ENCODE assay signal across 16 cellular contexts in the genomic region with DNA sequence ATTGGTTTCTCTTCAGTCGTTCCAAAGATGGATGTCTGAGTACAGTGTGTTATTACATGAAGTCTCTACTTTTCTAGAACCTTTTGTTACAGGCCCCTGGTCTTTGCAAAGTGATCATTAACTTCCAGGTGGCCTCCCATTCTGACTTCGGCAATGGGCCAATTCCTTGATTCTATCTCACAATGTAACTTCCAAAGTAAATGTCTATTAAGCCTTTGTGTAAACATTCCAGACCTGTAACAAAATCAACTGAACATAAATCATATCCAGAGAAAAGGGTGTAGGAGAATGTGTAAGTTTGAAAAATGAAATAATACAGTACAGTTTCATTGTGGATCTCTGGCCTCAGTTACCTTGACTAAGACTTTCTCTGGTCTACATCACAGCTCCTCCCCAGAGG.
DNase-seq lines count a peak whose midpoint lies in the region; ATAC-seq and TF ChIP-seq lines count a peak whose summit lies in the region.
"Had no signal": no experiment of that assay in that cellular context is flagged by ENCODE, and none has a peak within 500 bp of the region (broad histone marks: within the 10 kb centered on the region; RNA-seq: fewer than 3 reads in every experiment).

No MANE protein-coding gene starts in this region.

- H3K9me3 Mint-ChIP-seq in activated naive CD8-positive, alpha-beta T cell treated with anti-CD3 and anti-CD28 coated beads for 36 hours = no peaks in the 10 kb centered on the region
- no peaks in the 10 kb centered on the region for H3K9me3 Mint-ChIP-seq in activated naive CD8-positive, alpha-beta T cell treated with anti-CD3 and anti-CD28 coated beads, Interleukin-2, amount 50 U/mL, for 24 hours
- H3K9me3 Mint-ChIP-seq: activated CD4-positive, alpha-beta memory T cell treated with anti-CD3 and anti-CD28 coated beads for 36 hours; dendritic cell treated with granulocyte-macrophage colony-stimulating factor and Interleukin-4, amounts not matched to agents 40 ng/mL and 50 ng/mL, for 4 days had no signal

- no peak for DNase-seq in activated naive CD8-positive, alpha-beta T cell treated with anti-CD3 and anti-CD28 coated beads for 36 hours
- DNase-seq in activated naive CD8-positive, alpha-beta T cell treated with anti-CD3 and anti-CD28 coated beads, Interleukin-2, amount 50 U/mL, for 24 hours = no peak
- DNase-seq in RWPE2 (ENCODE audit: low spot score) = no peak
- peak; percentile 37 for DNase-seq in fibroblast of the aortic adventitia (ENCODE audit: low read depth)
- peak; percentile 69 for DNase-seq in transverse colon
- DNase-seq in occipital lobe (lab: John Stamatoyannopoulos, UW) = no peak
- DNase-seq in NCI-H82 treated with DMSO at 0.1 percent for 48 hours (lab: John Stamatoyannopoulos, UW; ENCODE audit: unreplicated experiment) = no peak
- DNase-seq in KG1 (lab: John Stamatoyannopoulos, UW) = no peak
- DNase-seq: activated CD4-positive, alpha-beta memory T cell treated with anti-CD3 and anti-CD28 coated beads for 36 hours; H7; NK-92 treated with Interleukin-12 subunit alpha and Interleukin-12 subunit beta, amount 100 ng/mL, for 24 hours; nucleus accumbens; SJCRH30; stimulated activated naive CD8-positive, alpha-beta T cell treated with anti-CD3 and anti-CD28 coated beads, Interleukin-15, Interleukin-2, amounts not matched to agents 100 U/mL and 50 U/mL, for 24 hours had no signal

- intact Hi-C loops in transverse colon (cut with DNase I; ENCODE audit: low total_unique reads) = no loop called here

- WGBS in transverse colon (ENCODE audit: low coverage in 1 of 2), 2 donors = 28 to 46% methylated on average over 2 of the region's 2 CpGs

- no peaks in the 10 kb centered on the region for H3K4me1 Mint-ChIP-seq in activated naive CD8-positive, alpha-beta T cell treated with anti-CD3 and anti-CD28 coated beads for 36 hours
- H3K4me1 Mint-ChIP-seq in activated naive CD8-positive, alpha-beta T cell treated with anti-CD3 and anti-CD28 coated beads, Interleukin-2, amount 50 U/mL, for 24 hours = no peaks in the 10 kb centered on the region

- no peaks in the 10 kb centered on the region for H3K9me3 ChIP-seq in RWPE2 (ENCODE audit: severe bottlenecking)
- H3K9me3 ChIP-seq in transverse colon = no peaks in the 10 kb centered on the region
- H3K9me3 ChIP-seq: SJCRH30, vagina had no signal

- H3K4me3 ChIP-seq in RWPE2 (ENCODE audit: severe bottlenecking) (no peak overlapping the region), fibroblast of the aortic adventitia (ENCODE audit: low read depth, low read length) (no peak overlapping the region), transverse colon (no peak overlapping the region)
- H3K4me3 ChIP-seq: SJCRH30, vagina had no signal

- TF ChIP-seq POLR2A in transverse colon (IDR thresholded peaks at IDR 0.05) = no peak

- H3K4me1 ChIP-seq in RWPE2 (ENCODE audit: insufficient read depth, poor library complexity, severe bottlenecking) (peaks cover 59% of the 10 kb centered on the region), transverse colon (peaks cover 4 to 67% (median 50%) of the 10 kb centered on the region in 4 donors)
- H3K4me1 ChIP-seq: SJCRH30 had no signal

- H3K4me3 Mint-ChIP-seq in activated naive CD8-positive, alpha-beta T cell treated with anti-CD3 and anti-CD28 coated beads for 36 hours = no peak overlapping the region
- H3K4me3 Mint-ChIP-seq in activated naive CD8-positive, alpha-beta T cell treated with anti-CD3 and anti-CD28 coated beads, Interleukin-2, amount 50 U/mL, for 24 hours = no peak overlapping the region
- H3K4me3 Mint-ChIP-seq: activated CD4-positive, alpha-beta memory T cell treated with anti-CD3 and anti-CD28 coated beads for 36 hours; dendritic cell treated with granulocyte-macrophage colony-stimulating factor and Interleukin-4, amounts not matched to agents 40 ng/mL and 50 ng/mL, for 4 days had no signal

- in situ Hi-C loops in transverse colon (cut with MboI; ENCODE audit: low pct_ligation_motif_present in 1 of 4, low pct_unique_long_range_greater_than_20kb in 1 of 4, low sequenced_read_pairs in 3 of 4) = no loop called here

- TF ChIP-seq CTCF in RWPE2 (IDR thresholded peaks at IDR 0.05; ENCODE audit: poor library complexity, severe bottlenecking) (no peak), fibroblast of the aortic adventitia (IDR thresholded peaks at IDR 0.05; ENCODE audit: insufficient read depth, low read length) (no peak), transverse colon (IDR thresholded peaks at IDR 0.05) (no peak)

- peaks cover 7% of the 10 kb centered on the region for H3K27me3 Mint-ChIP-seq in activated naive CD8-positive, alpha-beta T cell treated with anti-CD3 and anti-CD28 coated beads for 36 hours
- H3K27me3 Mint-ChIP-seq in activated naive CD8-positive, alpha-beta T cell treated with anti-CD3 and anti-CD28 coated beads, Interleukin-2, amount 50 U/mL, for 24 hours = no peaks in the 10 kb centered on the region
- H3K27me3 Mint-ChIP-seq: activated CD4-positive, alpha-beta memory T cell treated with anti-CD3 and anti-CD28 coated beads for 36 hours; dendritic cell treated with granulocyte-macrophage colony-stimulating factor and Interleukin-4, amounts not matched to agents 40 ng/mL and 50 ng/mL, for 4 days had no signal

- H3K27ac ChIP-seq in RWPE2 (ENCODE audit: poor library complexity, severe bottlenecking) (peak overlapping the region; percentile 88), transverse colon (peak overlapping the region; percentile 29 to 84 (median 70))
- H3K27ac ChIP-seq: SJCRH30, vagina had no signal

- ATAC-seq in activated naive CD8-positive, alpha-beta T cell treated with anti-CD3 and anti-CD28 coated beads, Interleukin-2, amount 50 U/mL, for 24 hours = no peak
- peak; percentile 74 for ATAC-seq in RWPE2 (ENCODE audit: low read depth)
- ATAC-seq: stimulated activated naive CD8-positive, alpha-beta T cell treated with anti-CD3 and anti-CD28 coated beads, Interleukin-15, Interleukin-2, amounts not matched to agents 100 U/mL and 50 U/mL, for 24 hours had no signal

- TF ChIP-seq EP300 in transverse colon (IDR thresholded peaks at IDR 0.05; ENCODE audit: low read depth) = no peak

- no peaks in the 10 kb centered on the region for H3K36me3 Mint-ChIP-seq in activated naive CD8-positive, alpha-beta T cell treated with anti-CD3 and anti-CD28 coated beads for 36 hours
- no peaks in the 10 kb centered on the region for H3K36me3 Mint-ChIP-seq in activated naive CD8-positive, alpha-beta T cell treated with anti-CD3 and anti-CD28 coated beads, Interleukin-2, amount 50 U/mL, for 24 hours (ENCODE audit: low read depth)
- H3K36me3 Mint-ChIP-seq: activated CD4-positive, alpha-beta memory T cell treated with anti-CD3 and anti-CD28 coated beads for 36 hours had no signal

- H3K27me3 ChIP-seq in RWPE2 (ENCODE audit: insufficient read depth, poor library complexity, severe bottlenecking) (no peaks in the 10 kb centered on the region), transverse colon (no peaks in the 10 kb centered on the region)
- H3K27me3 ChIP-seq: SJCRH30, vagina had no signal

- H3K36me3 ChIP-seq in RWPE2 (ENCODE audit: low read depth) (no peaks in the 10 kb centered on the region), transverse colon (no peaks in the 10 kb centered on the region)
- H3K36me3 ChIP-seq: SJCRH30, vagina had no signal

- peak overlapping the region; percentile 26 for H3K27ac Mint-ChIP-seq in activated naive CD8-positive, alpha-beta T cell treated with anti-CD3 and anti-CD28 coated beads for 36 hours
- H3K27ac Mint-ChIP-seq in activated naive CD8-positive, alpha-beta T cell treated with anti-CD3 and anti-CD28 coated beads, Interleukin-2, amount 50 U/mL, for 24 hours = no peak overlapping the region
- H3K27ac Mint-ChIP-seq: activated CD4-positive, alpha-beta memory T cell treated with anti-CD3 and anti-CD28 coated beads for 36 hours; dendritic cell treated with granulocyte-macrophage colony-stimulating factor and Interleukin-4, amounts not matched to agents 40 ng/mL and 50 ng/mL, for 4 days had no signal

Comparison
In these comparisons a context has a peak if more than half of its experiments do, and no peak if none do; other contexts are left out.
1. DNase-seq: peak in fibroblast of the aortic adventitia (single experiment) and transverse colon (single experiment); none in activated naive CD8-positive, alpha-beta T cell treated with anti-CD3 and anti-CD28 coated beads for 36 hours (single experiment), activated naive CD8-positive, alpha-beta T cell treated with anti-CD3 and anti-CD28 coated beads, Interleukin-2, amount 50 U/mL, for 24 hours (single experiment), RWPE2 (single experiment), occipital lobe (single experiment), NCI-H82 treated with DMSO at 0.1 percent for 48 hours (single experiment) and KG1 (single experiment).